ENCODE assay signal across 35 cellular contexts in genomic region chr5:61590473-61590872, GRCh38.
"Had no signal": no experiment of that assay in that cellular context is flagged by ENCODE, and none has a peak within 500 bp of the region (broad histone marks: within the 10 kb centered on the region; RNA-seq: fewer than 3 reads in every experiment).

No MANE protein-coding gene starts in this region.

- H3K27me3 Mint-ChIP-seq: activated naive CD4-positive, alpha-beta T cell treated with anti-CD3 and anti-CD28 coated beads, Interleukin-2, amount 10 ng/mL, durations not matched to agents 7 days and 5 days; activated naive CD8-positive, alpha-beta T cell treated with anti-CD3 and anti-CD28 coated beads, Interleukin-2, amount 50 U/mL, for 24 hours had no signal

- H3K9me3 ChIP-seq: adrenal gland, ascending aorta, body of pancreas, breast epithelium had no signal

- H3K27me3 ChIP-seq: adrenal gland, ascending aorta, body of pancreas, brain microvascular endothelial cell, breast epithelium, cardiac muscle cell had no signal

- H3K27ac ChIP-seq: adrenal gland, ascending aorta, body of pancreas, brain microvascular endothelial cell, breast epithelium, cardiac muscle cell had no signal

- H3K9me3 Mint-ChIP-seq: activated naive CD4-positive, alpha-beta T cell treated with anti-CD3 and anti-CD28 coated beads, Interleukin-2, amount 10 ng/mL, durations not matched to agents 7 days and 5 days; activated naive CD4-positive, alpha-beta T cell treated with anti-CD3 and anti-CD28 coated beads, Interleukin-2, amount 50 U/mL, for 24 hours; activated naive CD8-positive, alpha-beta T cell treated with anti-CD3 and anti-CD28 coated beads for 36 hours; activated T-cell treated with anti-CD3 and anti-CD28 coated beads, Interleukin-2, amount 50 U/mL, for 4 hours; activated T-helper 1 cell treated with anti-CD3 and anti-CD28 coated beads, Interleukin-12 subunit alpha, Interleukin-12 subunit beta, Interleukin-2, Interleukin-4 antibody, amounts not matched to agents 30 ng/mL and 10 ng/mL and 1 ng/mL, durations not matched to agents 14 hours and 24 hours and 36 hours; activated T-helper 2 cell treated with anti-CD3 and anti-CD28 coated beads, Interferon-gamma antibody, Interleukin-2, Interleukin-4, amounts not matched to agents 10 μg/mL and 5 μg/mL and 100 μg/mL, durations not matched to agents 14 hours and 24 hours and 36 hours had no signal

- H3K4me1 Mint-ChIP-seq: activated naive CD4-positive, alpha-beta T cell treated with anti-CD3 and anti-CD28 coated beads, Interleukin-2, amount 10 ng/mL, durations not matched to agents 7 days and 5 days; activated naive CD4-positive, alpha-beta T cell treated with anti-CD3 and anti-CD28 coated beads, Interleukin-2, amount 50 U/mL, for 24 hours; activated naive CD8-positive, alpha-beta T cell treated with anti-CD3 and anti-CD28 coated beads for 36 hours; activated naive CD8-positive, alpha-beta T cell treated with anti-CD3 and anti-CD28 coated beads, Interleukin-2, amount 10 ng/mL, durations not matched to agents 7 days and 5 days; activated naive CD8-positive, alpha-beta T cell treated with anti-CD3 and anti-CD28 coated beads, Interleukin-2, amount 50 U/mL, for 24 hours; activated T-helper 17 cell treated with anti-CD3 and anti-CD28 coated beads, Interleukin-2, amount 50 U/mL, for 72 hours; central memory CD8-positive, alpha-beta T cell had no signal

- H3K36me3 Mint-ChIP-seq: activated naive CD4-positive, alpha-beta T cell treated with anti-CD3 and anti-CD28 coated beads, Interleukin-2, amount 10 ng/mL, durations not matched to agents 7 days and 5 days; activated naive CD4-positive, alpha-beta T cell treated with anti-CD3 and anti-CD28 coated beads, Interleukin-2, amount 50 U/mL, for 24 hours; activated naive CD8-positive, alpha-beta T cell; activated naive CD8-positive, alpha-beta T cell treated with anti-CD3 and anti-CD28 coated beads for 36 hours; activated naive CD8-positive, alpha-beta T cell treated with anti-CD3 and anti-CD28 coated beads, Interleukin-2, amount 10 ng/mL, durations not matched to agents 7 days and 5 days; brain had no signal

- H3K36me3 ChIP-seq: adrenal gland, ascending aorta, brain microvascular endothelial cell, breast epithelium, cardiac muscle cell had no signal

- H3K27ac Mint-ChIP-seq: activated naive CD4-positive, alpha-beta T cell treated with anti-CD3 and anti-CD28 coated beads for 36 hours; activated naive CD4-positive, alpha-beta T cell treated with anti-CD3 and anti-CD28 coated beads, Interleukin-2, amount 10 ng/mL, durations not matched to agents 7 days and 5 days; activated naive CD4-positive, alpha-beta T cell treated with anti-CD3 and anti-CD28 coated beads, Interleukin-2, amount 50 U/mL, for 24 hours; activated naive CD4-positive, alpha-beta T cell treated with anti-CD3 and anti-CD28 coated beads, Interleukin-2, amount 50 U/mL, for 72 hours; activated naive CD8-positive, alpha-beta T cell; activated naive CD8-positive, alpha-beta T cell treated with anti-CD3 and anti-CD28 coated beads for 36 hours; activated naive CD8-positive, alpha-beta T cell treated with anti-CD3 and anti-CD28 coated beads, Interleukin-2, amount 10 ng/mL, durations not matched to agents 7 days and 5 days; activated naive CD8-positive, alpha-beta T cell treated with anti-CD3 and anti-CD28 coated beads, Interleukin-2, amount 50 U/mL, for 24 hours; activated T-cell treated with anti-CD3 and anti-CD28 coated beads, Interleukin-2, amount 50 U/mL, for 24 hours; activated T-cell treated with anti-CD3 and anti-CD28 coated beads, Interleukin-2, amount 50 U/mL, for 72 hours; activated T-helper 1 cell treated with anti-CD3 and anti-CD28 coated beads, Interleukin-12 subunit alpha, Interleukin-12 subunit beta, Interleukin-2, Interleukin-4 antibody, amounts not matched to agents 30 ng/mL and 10 ng/mL and 1 ng/mL, durations not matched to agents 14 hours and 24 hours and 36 hours; activated T-helper 17 cell treated with anti-CD3 and anti-CD28 coated beads, Interleukin-2, amount 50 U/mL, for 72 hours; activated T-helper 2 cell treated with anti-CD3 and anti-CD28 coated beads, Interferon-gamma antibody, Interleukin-2, Interleukin-4, amounts not matched to agents 10 μg/mL and 5 μg/mL and 100 μg/mL, durations not matched to agents 14 hours and 24 hours and 36 hours; brain had no signal

- H3K4me3 ChIP-seq: adrenal gland, ascending aorta, body of pancreas, breast epithelium, cardiac muscle cell had no signal

- H3K4me1 ChIP-seq: adrenal gland, breast epithelium had no signal

- DNase-seq: activated effector memory CD4-positive, alpha-beta T cell treated with anti-CD3 and anti-CD28 coated beads, Interleukin-2, amount 50 U/mL, for 16 hours; activated effector memory CD4-positive, alpha-beta T cell treated with Interleukin-2 at 50 U/mL for 16 hours; activated gamma-delta T cell; activated gamma-delta T cell treated with Interleukin-2 at 50 U/mL for 16 hours; activated naive CD4-positive, alpha-beta T cell; activated naive CD4-positive, alpha-beta T cell treated with anti-CD3 and anti-CD28 coated beads for 36 hours; activated naive CD4-positive, alpha-beta T cell treated with anti-CD3 and anti-CD28 coated beads, Interleukin-2, amount 10 ng/mL, durations not matched to agents 7 days and 5 days; activated naive CD4-positive, alpha-beta T cell treated with anti-CD3 and anti-CD28 coated beads, Interleukin-2, amount 50 U/mL, for 16 hours; activated naive CD4-positive, alpha-beta T cell treated with Interleukin-2 at 50 U/mL for 16 hours; activated naive CD8-positive, alpha-beta T cell treated with anti-CD3 and anti-CD28 coated beads for 36 hours; activated naive CD8-positive, alpha-beta T cell treated with anti-CD3 and anti-CD28 coated beads, Interleukin-2, amount 10 ng/mL, durations not matched to agents 7 days and 5 days; activated naive CD8-positive, alpha-beta T cell treated with anti-CD3 and anti-CD28 coated beads, Interleukin-2, amount 50 U/mL, for 24 hours; activated T-cell treated with anti-CD3 and anti-CD28 coated beads, Interleukin-2, amount 50 U/mL, for 1 hour; activated T-cell treated with anti-CD3 and anti-CD28 coated beads, Interleukin-2, amount 50 U/mL, for 24 hours; activated T-cell treated with anti-CD3 and anti-CD28 coated beads, Interleukin-2, amount 50 U/mL, for 4 hours; activated T-cell treated with anti-CD3 and anti-CD28 coated beads, Interleukin-2, amount 50 U/mL, for 48 hours; activated T-cell treated with anti-CD3 and anti-CD28 coated beads, Interleukin-2, amount 50 U/mL, for 72 hours; adrenal gland; amniotic stem cell; aorta; body of pancreas; brain microvascular endothelial cell; central memory CD4-positive, alpha-beta T cell; cerebellar nuclear complex had no signal

- H3K4me3 Mint-ChIP-seq: activated naive CD4-positive, alpha-beta T cell treated with anti-CD3 and anti-CD28 coated beads for 36 hours; activated naive CD4-positive, alpha-beta T cell treated with anti-CD3 and anti-CD28 coated beads, Interleukin-2, amount 10 ng/mL, durations not matched to agents 7 days and 5 days; activated naive CD4-positive, alpha-beta T cell treated with anti-CD3 and anti-CD28 coated beads, Interleukin-2, amount 50 U/mL, for 24 hours; activated naive CD8-positive, alpha-beta T cell; activated naive CD8-positive, alpha-beta T cell treated with anti-CD3 and anti-CD28 coated beads for 36 hours; activated naive CD8-positive, alpha-beta T cell treated with anti-CD3 and anti-CD28 coated beads, Interleukin-2, amount 10 ng/mL, durations not matched to agents 7 days and 5 days; activated naive CD8-positive, alpha-beta T cell treated with anti-CD3 and anti-CD28 coated beads, Interleukin-2, amount 50 U/mL, for 24 hours; activated T-cell treated with anti-CD3 and anti-CD28 coated beads, Interleukin-2, amount 50 U/mL, for 24 hours; activated T-cell treated with anti-CD3 and anti-CD28 coated beads, Interleukin-2, amount 50 U/mL, for 4 hours; activated T-cell treated with anti-CD3 and anti-CD28 coated beads, Interleukin-2, amount 50 U/mL, for 72 hours; activated T-helper 1 cell treated with anti-CD3 and anti-CD28 coated beads, Interleukin-12 subunit alpha, Interleukin-12 subunit beta, Interleukin-2, Interleukin-4 antibody, amounts not matched to agents 30 ng/mL and 10 ng/mL and 1 ng/mL, durations not matched to agents 14 hours and 24 hours and 36 hours; activated T-helper 17 cell treated with anti-CD3 and anti-CD28 coated beads, Interleukin-2, amount 50 U/mL, for 72 hours; brain; central memory CD8-positive, alpha-beta T cell had no signal

- ATAC-seq: activated naive CD4-positive, alpha-beta T cell treated with anti-CD3 and anti-CD28 coated beads, Interleukin-2, amount 50 U/mL, for 72 hours; activated naive CD8-positive, alpha-beta T cell treated with anti-CD3 and anti-CD28 coated beads, Interleukin-2, amount 50 U/mL, for 24 hours; activated T-cell treated with anti-CD3 and anti-CD28 coated beads, Interleukin-2, amount 50 U/mL, for 4 hours; activated T-cell treated with anti-CD3 and anti-CD28 coated beads, Interleukin-2, amount 50 U/mL, for 72 hours; activated T-helper 17 cell treated with anti-CD3 and anti-CD28 coated beads, Interleukin-2, amount 50 U/mL, for 72 hours; body of pancreas had no signal
